Comparison of ENCODE assay signal across 10 cellular contexts in the genomic region with DNA sequence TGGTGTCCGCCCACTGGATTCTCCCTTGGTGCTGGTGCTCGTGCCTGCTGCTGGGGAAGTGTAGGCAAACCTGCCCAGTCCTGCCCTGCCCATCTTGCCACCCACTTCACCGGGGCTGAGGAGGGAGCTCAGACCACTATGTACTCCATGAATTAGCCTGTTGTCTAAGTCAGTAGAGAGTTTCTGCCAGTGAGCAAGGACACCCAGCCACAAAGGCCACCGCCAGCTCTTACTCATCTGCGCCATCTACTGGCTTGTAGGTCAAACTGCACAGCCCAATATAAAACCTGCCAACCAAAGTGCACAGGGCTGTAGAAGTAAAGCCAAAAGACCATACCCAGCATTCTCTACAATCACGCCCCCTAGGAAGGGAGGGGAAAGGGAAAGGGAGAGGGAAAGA.
DNase-seq lines count a peak whose midpoint lies in the region; ATAC-seq and TF ChIP-seq lines count a peak whose summit lies in the region.
"Had no signal": no experiment of that assay in that cellular context is flagged by ENCODE, and none has a peak within 500 bp of the region (broad histone marks: within the 10 kb centered on the region; RNA-seq: fewer than 3 reads in every experiment).

No MANE protein-coding gene starts in this region.

- H2AFZ ChIP-seq in OCI-LY7 (ENCODE audit: low read length) (no peak overlapping the region), fibroblast of lung (ENCODE audit: low read length) (no peak overlapping the region)

- ATAC-seq in upper lobe of right lung (peak; percentile 66), GM21447 (IDR thresholded peaks at IDR 0.05; ENCODE audit: unreplicated experiment) (no peak)

- H3K4me1 ChIP-seq in OCI-LY7 (ENCODE audit: insufficient read depth, low read length, poor library complexity, severe bottlenecking), result no peaks in the 10 kb centered on the region
- no peaks in the 10 kb centered on the region for H3K4me1 ChIP-seq in fibroblast of lung (ENCODE audit: control insufficient read depth, extremely low read depth, insufficient read depth, low read length)
- no peaks in the 10 kb centered on the region for H3K4me1 ChIP-seq in upper lobe of right lung
- H3K4me1 ChIP-seq: upper lobe of left lung had no signal

- DNase-seq in stimulated activated CD4-positive, alpha-beta T cell treated with anti-CD3 and anti-CD28 coated beads, Interleukin-15, amount 100 ng/mL, for 24 hours, result peak; percentile 4
- DNase-seq in stimulated activated CD4-positive, alpha-beta T cell treated with anti-CD3 and anti-CD28 coated beads, Interleukin-4, amount 100 ng/mL, for 1 hour, result no peak
- DNase-seq in OCI-LY7 (ENCODE audit: low spot score), result peak; percentile 15
- DNase-seq in fibroblast of lung (ENCODE audit: low read depth in 2 of 2), result no peak
- DNase-seq in upper lobe of right lung, result no peak
- no peak for DNase-seq in inferior parietal cortex (ENCODE audit: extremely low spot score)
- no peak for DNase-seq in SHP77 treated with DMSO at 0.1 percent for 48 hours (lab: John Stamatoyannopoulos, UW)
- DNase-seq: NCI-H1048 had no signal

- no peaks in the 10 kb centered on the region for H3K36me3 ChIP-seq in OCI-LY7 (ENCODE audit: insufficient read depth, low read length)
- H3K36me3 ChIP-seq in fibroblast of lung (ENCODE audit: control insufficient read depth, insufficient read depth, low read length), result no peaks in the 10 kb centered on the region
- no peaks in the 10 kb centered on the region for H3K36me3 ChIP-seq in upper lobe of right lung
- H3K36me3 ChIP-seq: upper lobe of left lung had no signal

- H3K27me3 ChIP-seq in fibroblast of lung (ENCODE audit: control insufficient read depth, insufficient read depth, low read length), result no peaks in the 10 kb centered on the region
- H3K27me3 ChIP-seq in upper lobe of right lung, result no peaks in the 10 kb centered on the region
- H3K27me3 ChIP-seq: upper lobe of left lung had no signal

- BruUV-seq in OCI-LY7 (replicated peaks; lab: Mats Ljungman, UMichigan), result no TSS peak

- H3K79me2 ChIP-seq in OCI-LY7 (ENCODE audit: insufficient read depth, low read depth, low read length) (no peaks in the 10 kb centered on the region), fibroblast of lung (ENCODE audit: control insufficient read depth, insufficient read depth, low read length) (peaks cover 2% of the 10 kb centered on the region)

- TF ChIP-seq CTCF in OCI-LY7 (conservative IDR thresholded peaks at IDR 0.05; ENCODE audit: low read length) (peak; percentile 83), fibroblast of lung (conservative IDR thresholded peaks at IDR 0.05 in 1 of 2, IDR thresholded peaks at IDR 0.05 in 1 of 2; ENCODE audit: low read depth in 1 of 2, low read length in 2 of 2) (peak; percentile 23 to 40), upper lobe of right lung (IDR thresholded peaks at IDR 0.05) (peak; percentile 39)

- H3K9me2 ChIP-seq in OCI-LY7 (ENCODE audit: insufficient read depth, low read length), result no peaks in the 10 kb centered on the region

- intact Hi-C loops in OCI-LY7 (cut with micrococcal nuclease; ENCODE audit: unreplicated experiment), result loop anchor here (5.0 kb wide), 1 partner anchor 465 kb away; no protein-coding TSS in a partner anchor
- intact Hi-C loops in upper lobe of right lung (cut with DNase I), result no loop called here

- no peak overlapping the region for H3K9ac ChIP-seq in fibroblast of lung (ENCODE audit: insufficient read depth, low read length)

- CTCF ChIA-PET in OCI-LY7 (lab: Charles Lee; ENCODE audit: unreplicated experiment), result no interaction called here

- no peak overlapping the region for H3K4me2 ChIP-seq in OCI-LY7 (ENCODE audit: low read length)
- H3K4me2 ChIP-seq in fibroblast of lung (ENCODE audit: extremely low read depth, insufficient read depth, low read length), result no peak overlapping the region

- POLR2A ChIA-PET in OCI-LY7 (lab: Charles Lee), result interaction anchor here (0.6 kb wide), 1 partner anchor 1591 kb away, joined by 5 read pairs; no protein-coding TSS in a partner anchor

- H3K4me3 ChIP-seq in OCI-LY7 (ENCODE audit: low read depth, low read length, poor library complexity, severe bottlenecking), result no peak overlapping the region
- H3K4me3 ChIP-seq in fibroblast of lung (replicated peaks in 1 of 4; ENCODE audit: control extremely low read depth in 1 of 4, insufficient read depth in 1 of 4, low read depth in 3 of 4, low read length in 4 of 4), result no peak overlapping the region
- no peak overlapping the region for H3K4me3 ChIP-seq in upper lobe of right lung
- H3K4me3 ChIP-seq: upper lobe of left lung had no signal

- H3K9me3 ChIP-seq in OCI-LY7 (ENCODE audit: low read length) (peaks cover 13% of the 10 kb centered on the region), fibroblast of lung (ENCODE audit: control insufficient read depth, insufficient read depth, low read depth, low read length) (peaks cover 2% of the 10 kb centered on the region), upper lobe of right lung (peaks cover 20% of the 10 kb centered on the region)

- no peaks in the 10 kb centered on the region for H4K20me1 ChIP-seq in OCI-LY7 (ENCODE audit: insufficient read depth, low read length)
- no peaks in the 10 kb centered on the region for H4K20me1 ChIP-seq in fibroblast of lung (ENCODE audit: control insufficient read depth, extremely low read depth, insufficient read depth, low read length)

- H3K27ac ChIP-seq in OCI-LY7 (ENCODE audit: low read depth, low read length, poor library complexity, severe bottlenecking), result no peak overlapping the region
- H3K27ac ChIP-seq in fibroblast of lung (ENCODE audit: insufficient read depth, low read length), result no peak overlapping the region
- no peak overlapping the region for H3K27ac ChIP-seq in upper lobe of right lung
- H3K27ac ChIP-seq: upper lobe of left lung had no signal

Comparison
In these comparisons a context has a peak if more than half of its experiments do, and no peak if none do; other contexts are left out.
1. DNase-seq: peak in stimulated activated CD4-positive, alpha-beta T cell treated with anti-CD3 and anti-CD28 coated beads, Interleukin-15, amount 100 ng/mL, for 24 hours (single experiment) and OCI-LY7 (single experiment); none in stimulated activated CD4-positive, alpha-beta T cell treated with anti-CD3 and anti-CD28 coated beads, Interleukin-4, amount 100 ng/mL, for 1 hour (single experiment), fibroblast of lung (0 of 2), upper lobe of right lung (single experiment), inferior parietal cortex (single experiment) and SHP77 treated with DMSO at 0.1 percent for 48 hours (single experiment).
2. CTCF ChIP-seq: peak in every context shown above with its lines; median percentile 83 in OCI-LY7; 39 in upper lobe of right lung; 32 in fibroblast of lung.